In genomic region chr5:150485770-150486401, GRCh38 we compare ENCODE assay signal across 8 cellular contexts. TPM values are rescaled to one million over a fixed set of nuclear protein-coding genes. Genes with fewer than 3 reads are reported as not detected.
DNase-seq lines count a peak whose midpoint lies in the region; ATAC-seq and TF ChIP-seq lines count a peak whose summit lies in the region.

No MANE protein-coding gene starts in this region.

- H3K27ac Mint-ChIP-seq in activated naive CD8-positive, alpha-beta T cell treated with anti-CD3 and anti-CD28 coated beads for 36 hours: no peak overlapping the region

- H3K27ac ChIP-seq in heart left ventricle: peak overlapping the region; percentile 94 to 100 (median 97)

- DNase-seq in NCI-H82 (lab: John Stamatoyannopoulos, UW): peak; percentile 53
- no peak for DNase-seq in NCI-H82 treated with DMSO at 0.1 percent for 48 hours (lab: John Stamatoyannopoulos, UW; ENCODE audit: unreplicated experiment)
- peak; percentile 24 for DNase-seq in NCI-H2171 treated with DMSO at 0.1 percent for 48 hours (lab: John Stamatoyannopoulos, UW)
- peak; percentile 30 for DNase-seq in activated naive CD8-positive, alpha-beta T cell treated with anti-CD3 and anti-CD28 coated beads for 36 hours
- DNase-seq in heart left ventricle: peak; percentile 73 to 86 (median 77)
- DNase-seq in posterior cingulate gyrus: peak in 9 of 10 donors; percentile 49 to 94 (median 73)

- H3K4me3 ChIP-seq in heart left ventricle: peak overlapping the region; percentile 70 to 100 (median 97)

- H3K4me1 ChIP-seq in heart left ventricle: peaks cover 23 to 53% (median 45%) of the 10 kb centered on the region in 12 donors

- no peaks in the 10 kb centered on the region for H3K36me3 Mint-ChIP-seq in activated naive CD8-positive, alpha-beta T cell treated with anti-CD3 and anti-CD28 coated beads for 36 hours

- intact Hi-C loops in heart left ventricle (cut with DNase I) (loop anchor here in 9 of 10 donors (1.0 to 10.0 kb wide), 6 partner anchors 34 to 59 kb away; no protein-coding TSS in a partner anchor), posterior cingulate gyrus (cut with DNase I) (loop anchor here (2.0 to 5.0 kb wide), 2 partner anchors 37 to 56 kb away; no protein-coding TSS in a partner anchor)

- 0% methylated on average over 13 to 84 of the region's 85 CpGs for WGBS in heart left ventricle, 4 donors

- no peak overlapping the region for H3K4me3 Mint-ChIP-seq in activated naive CD8-positive, alpha-beta T cell treated with anti-CD3 and anti-CD28 coated beads for 36 hours

- H3K9me3 Mint-ChIP-seq in activated naive CD8-positive, alpha-beta T cell treated with anti-CD3 and anti-CD28 coated beads for 36 hours: no peaks in the 10 kb centered on the region

- no peaks in the 10 kb centered on the region for H3K9me3 ChIP-seq in heart left ventricle

- H3K27me3 Mint-ChIP-seq in activated naive CD8-positive, alpha-beta T cell treated with anti-CD3 and anti-CD28 coated beads for 36 hours: peaks cover 18% of the 10 kb centered on the region

- peaks cover 8% of the 10 kb centered on the region for H3K4me1 Mint-ChIP-seq in activated naive CD8-positive, alpha-beta T cell treated with anti-CD3 and anti-CD28 coated beads for 36 hours

- TF ChIP-seq CTCF in heart left ventricle (IDR thresholded peaks at IDR 0.05): peak in 1 of 12 donors; percentile 21

- TF ChIP-seq POLR2A in heart left ventricle (IDR thresholded peaks at IDR 0.05): no peak

- H3K27me3 ChIP-seq in heart left ventricle: no peaks in the 10 kb centered on the region

- peaks cover 0 to 7% (median 0%) of the 10 kb centered on the region in 9 donors for H3K36me3 ChIP-seq in heart left ventricle

- ATAC-seq in heart left ventricle (peak in 3 of 4 donors; percentile 23 to 58 (median 56)), GM19351 (IDR thresholded peaks at IDR 0.05; ENCODE audit: unreplicated experiment) (no peak), GM18867 (IDR thresholded peaks at IDR 0.05; ENCODE audit: unreplicated experiment) (no peak)

RNA-seq across cellular contexts. Expression of gene NDST1, which starts 22.0 kb away (rescaled TPM):
- 1 to 10 TPM; 7.1 to 7.3 TPM for total RNA-seq in activated naive CD8-positive, alpha-beta T cell treated with anti-CD3 and anti-CD28 coated beads for 36 hours
- 100 to 1,000 TPM in 2 of 9 donors, 10 to 100 TPM in 7; 50.2 to 156 (median 68.5) TPM for total RNA-seq in heart left ventricle
- polyA plus RNA-seq in heart left ventricle: 10 to 100 TPM; 32.1 to 53.5 TPM

RNA-seq across cellular contexts. Expression of gene RPS14, which starts 36.3 kb away (rescaled TPM):
- total RNA-seq in activated naive CD8-positive, alpha-beta T cell treated with anti-CD3 and anti-CD28 coated beads for 36 hours: 1,000 to 10,000 TPM; 2,978 to 3,004 TPM
- 1,000 to 10,000 TPM; 1,031 to 1,428 (median 1,294) TPM for total RNA-seq in heart left ventricle
- 1,000 to 10,000 TPM; 1,822 to 3,474 TPM for polyA plus RNA-seq in heart left ventricle

Comparison
In these comparisons a context has a peak if more than half of its experiments do, and no peak if none do; other contexts are left out.
1. ATAC-seq: peak in heart left ventricle (3 of 4); none in GM19351 (single experiment) and GM18867 (single experiment).
2. RNA of gene NDST1, which starts 22.0 kb away (total RNA-seq): 50.2 to 156 TPM in heart left ventricle; 7.1 to 7.3 TPM in activated naive CD8-positive, alpha-beta T cell treated with anti-CD3 and anti-CD28 coated beads for 36 hours; every median in the first group is over 4 times any median in the second.